ENCODE assay signal across 9 cellular contexts in the genomic region with DNA sequence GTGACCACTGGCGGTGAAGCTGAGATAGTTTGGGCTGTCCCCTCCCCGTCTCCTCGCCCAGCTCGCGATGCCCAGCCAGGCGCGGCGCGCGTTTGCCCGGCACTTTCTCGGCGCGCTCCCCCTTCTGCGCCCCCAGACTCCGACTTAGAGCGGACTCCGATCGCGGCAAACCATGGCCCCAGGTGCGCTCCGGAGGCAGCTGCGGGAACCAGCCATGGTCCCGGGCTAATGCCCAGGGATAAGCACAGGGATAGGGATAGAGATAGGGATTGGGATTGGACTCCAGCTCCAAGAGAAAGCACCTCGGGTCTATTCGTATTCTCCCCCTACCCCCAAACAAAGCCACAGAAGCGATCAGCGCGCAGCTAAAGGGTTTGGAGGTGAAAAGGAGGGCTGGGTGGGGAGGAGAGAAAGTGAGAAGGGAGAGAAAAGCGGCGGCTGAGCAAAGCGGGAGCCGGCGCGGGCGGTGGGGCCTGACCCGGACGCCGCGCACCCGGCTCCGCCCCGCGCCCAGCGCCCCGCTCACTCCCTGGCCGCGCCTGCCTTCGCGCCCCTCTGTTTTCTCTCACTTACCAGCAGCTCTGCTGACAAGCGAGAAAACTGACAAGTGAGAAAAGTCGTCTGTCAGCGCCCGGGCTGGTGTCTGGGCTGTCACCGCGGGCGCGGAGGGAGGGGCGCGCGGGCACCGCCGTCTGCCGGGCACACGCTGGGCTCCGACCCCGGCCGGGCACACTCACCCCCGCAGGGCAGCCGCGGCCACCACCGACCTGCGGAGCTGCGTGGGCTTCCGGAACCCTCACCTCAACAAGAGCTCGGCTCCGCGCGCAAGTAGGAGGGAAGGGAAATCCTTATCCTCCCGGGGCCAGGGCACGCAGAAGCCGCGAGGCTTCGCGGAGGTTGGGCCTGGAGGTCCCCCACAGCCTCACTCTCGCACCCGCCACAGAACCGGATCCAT. TPM values are rescaled to one million over a fixed set of nuclear protein-coding genes. Genes with fewer than 3 reads are reported as not detected.
DNase-seq lines count a peak whose midpoint lies in the region; ATAC-seq and TF ChIP-seq lines count a peak whose summit lies in the region.
"Had no signal": no experiment of that assay in that cellular context is flagged by ENCODE, and none has a peak within 500 bp of the region (broad histone marks: within the 10 kb centered on the region; RNA-seq: fewer than 3 reads in every experiment).

TSS of gene PDE1C (minus strand) at position 2 of the 955 bp plus-strand sequence.

- CTCF ChIA-PET in Panc1 (lab: Charles Lee): no interaction called here

- intact Hi-C loops in Panc1 (cut with micrococcal nuclease; ENCODE audit: unreplicated experiment) (loop anchor here (5.0 kb wide), 1 partner anchor 132 kb away; no protein-coding TSS in a partner anchor), head of caudate nucleus (cut with DNase I) (no loop called here), adrenal gland (cut with DNase I) (no loop called here)

- 0 to 3% (median 1%) methylated on average over 43 to 88 of the region's 88 CpGs for WGBS in adrenal gland, 4 donors

- POLR2A ChIA-PET in Panc1 (lab: Charles Lee): no interaction called here

- H3K27ac ChIP-seq in Panc1 (ENCODE audit: low read length) (no peak within 1 kb of the TSS), adrenal gland (no peak within 1 kb of the TSS)

- H3K9me3 ChIP-seq in Panc1 (ENCODE audit: control insufficient read depth, insufficient read depth, low read depth, low read length): no peaks in the 10 kb centered on the region
- no peaks in the 10 kb centered on the region for H3K9me3 ChIP-seq in adrenal gland (replicated peaks in 1 of 3)

- in situ Hi-C loops in Panc1 (cut with HindIII; ENCODE audit: low pct_unique_long_range_greater_than_20kb, low sequenced_read_pairs): no loop called here

- DNase-seq in AG09309 (ENCODE audit: low read depth): no peak
- no peak for DNase-seq in Panc1 (ENCODE audit: low read depth, low spot score)
- peak; percentile 50 to 88 (median 76) for DNase-seq in head of caudate nucleus
- no peak for DNase-seq in occipital lobe (lab: John Stamatoyannopoulos, UW)
- DNase-seq in NCI-H345 (lab: John Stamatoyannopoulos, UW): no peak
- no peak for DNase-seq in adrenal gland
- no peak for DNase-seq in NCI-H446 treated with DMSO at 0.1 percent for 48 hours (lab: John Stamatoyannopoulos, UW)
- DNase-seq: activated B cell treated with CpG ODN at 0.5 μM for 24 hours had no signal

- H3K27me3 ChIP-seq in Panc1 (ENCODE audit: control insufficient read depth, insufficient read depth, low read length) (peaks cover 30% of the 10 kb centered on the region), adrenal gland (peaks cover 22% of the 10 kb centered on the region)

- peak within 1 kb of the TSS; percentile 41 for H3K4me3 ChIP-seq in AG09309 (ENCODE audit: control insufficient read depth, low read depth, low read length)
- H3K4me3 ChIP-seq in Panc1 (ENCODE audit: low read depth in 2 of 2, low read length in 2 of 2): peak within 1 kb of the TSS; percentile 16 to 33; a peak in 2 of 4 replicates
- peak within 1 kb of the TSS in 1 of 4 donors; percentile 57 for H3K4me3 ChIP-seq in adrenal gland

- no peak for TF ChIP-seq POLR2A in adrenal gland (IDR thresholded peaks at IDR 0.05)

- H3K4me1 ChIP-seq in Panc1 (ENCODE audit: control insufficient read depth, insufficient read depth, low read length) (no peaks in the 10 kb centered on the region), adrenal gland (replicated peaks in 1 of 2) (no peaks in the 10 kb centered on the region)

- TF ChIP-seq CTCF in AG09309 (IDR thresholded peaks at IDR 0.05; ENCODE audit: control insufficient read depth, insufficient read depth, low read depth, low read length, missing control alignments) (no peak), Panc1 (IDR thresholded peaks at IDR 0.05) (no peak), adrenal gland (IDR thresholded peaks at IDR 0.05) (no peak)

- H3K36me3 ChIP-seq in Panc1 (ENCODE audit: control insufficient read depth, insufficient read depth, low read length) (no peaks in the 10 kb centered on the region), adrenal gland (replicated peaks in 1 of 2) (no peaks in the 10 kb centered on the region)

- BruUV-seq in Panc1 (replicated peaks; lab: Mats Ljungman, UMichigan): no TSS peak

- ATAC-seq in Panc1: peak; percentile 61
- ATAC-seq in HG03439 (IDR thresholded peaks at IDR 0.05; ENCODE audit: unreplicated experiment): no peak

RNA-seq across cellular contexts. Expression of gene PDE1C, which starts in this region (rescaled TPM):
- not detected for total RNA-seq in Panc1 (2021; ENCODE audit: unreplicated experiment)
- polyA plus RNA-seq in Panc1 (2012; ENCODE audit: insufficient read length): not detected
- total RNA-seq in occipital lobe: 17.8 TPM
- total RNA-seq in adrenal gland: 1 to 10 TPM in 7 of 8 donors, under 1 TPM in 1; 0.88 to 9.9 (median 3.9) TPM
- polyA plus RNA-seq in adrenal gland: 1 to 10 TPM; 1.1 to 2.6 (median 1.5) TPM
- total RNA-seq: activated B cell treated with CpG ODN at 0.5 μM for 24 hours had no signal

Comparison
In these comparisons a context has a peak if more than half of its experiments do, and no peak if none do; other contexts are left out.
1. Peak in ATAC-seq and H3K4me3 ChIP-seq in Panc1; RNA of the gene not detected or under 1 TPM.
2. DNase-seq: peak in head of caudate nucleus (42 of 42); none in AG09309 (single experiment), Panc1 (single experiment), occipital lobe (single experiment), NCI-H345 (single experiment), adrenal gland (0 of 7) and NCI-H446 treated with DMSO at 0.1 percent for 48 hours (single experiment).